ENCODE assay signal across 9 cellular contexts in genomic region chr9:124040186-124040920, GRCh38. TPM values are rescaled to one million over a fixed set of nuclear protein-coding genes. Genes with fewer than 3 reads are reported as not detected.
DNase-seq lines count a peak whose midpoint lies in the region; ATAC-seq, FAIRE-seq and TF ChIP-seq lines count a peak whose summit lies in the region.
"Had no signal": no experiment of that assay in that cellular context is flagged by ENCODE, and none has a peak within 500 bp of the region (broad histone marks: within the 10 kb centered on the region; RNA-seq: fewer than 3 reads in every experiment).

No MANE protein-coding gene starts in this region.

- no peak for TF ChIP-seq POLR2A in H1 (IDR thresholded peaks at IDR 0.05; ENCODE audit: control extremely low read depth in 1 of 2, low read depth in 2 of 2, low read length in 2 of 2)

- H4K91ac ChIP-seq in H1 (replicated peaks; ENCODE audit: insufficient read length, low read length) (no peak overlapping the region), neuronal stem cell (ENCODE audit: low read depth, low read length, poor library complexity) (no peak overlapping the region)

- no peak overlapping the region for H3K4ac ChIP-seq in H1 (replicated peaks; ENCODE audit: insufficient read length, low read depth, low read length)
- no peak overlapping the region for H3K4ac ChIP-seq in neuronal stem cell (ENCODE audit: low read length)

- H3K14ac ChIP-seq in H1 (ENCODE audit: insufficient read length) = no peak overlapping the region
- H3K14ac ChIP-seq in neuronal stem cell (ENCODE audit: low read length) = no peak overlapping the region

- ATAC-seq in GM18909 (IDR thresholded peaks at IDR 0.05; ENCODE audit: poor library complexity, unreplicated experiment) (no peak), HG03342 (IDR thresholded peaks at IDR 0.05; ENCODE audit: unreplicated experiment) (no peak)

- H2AFZ ChIP-seq in KMS-11 (ENCODE audit: low read depth) = no peak overlapping the region
- H2AFZ ChIP-seq in H1 (ENCODE audit: low read length) = no peak overlapping the region
- H2AFZ ChIP-seq in neuronal stem cell (ENCODE audit: low read length) = peak overlapping the region; percentile 66

- 48% methylated on average over 17 of the region's 21 CpGs; no CpG with 5 or more reads in 1 of the 2 experiments for WGBS in H1 (ENCODE audit: extremely low coverage in 1 of 2, insufficient coverage in 1 of 2, insufficient read length in 1 of 2, insufficient replicate concordance in 2 of 2, low coverage in 1 of 2, low lambda C conversion rate in 2 of 2, missing lambda C conversion rate in 1 of 2), 2 experiments
- WGBS in neuronal stem cell (ENCODE audit: extremely low coverage in 2 of 2, insufficient read length in 2 of 2, insufficient replicate concordance in 1 of 2), 2 donors = no CpG with 5 or more reads among the region's 21 CpGs

- H4K8ac ChIP-seq in H1 (ENCODE audit: extremely low read depth, insufficient read depth, low read length) (no peak overlapping the region), neuronal stem cell (ENCODE audit: low read depth, low read length) (no peak overlapping the region)

- H2BK120ac ChIP-seq in H1 (replicated peaks; ENCODE audit: low read depth, low read length) (no peak overlapping the region), neuronal stem cell (ENCODE audit: low read depth, low read length) (no peak overlapping the region)

- peak overlapping the region in 7 of 10 experiments; percentile 49 to 67 (median 59); a peak in 11 of 20 replicates for H3K4me3 ChIP-seq in BLaER1 treated with 17β-estradiol and CSF1 and Interleukin-3, amounts not matched to agents 10 nM and 100 nM
- no peak overlapping the region for H3K4me3 ChIP-seq in KMS-11 (IDR thresholded peaks at IDR 0.05; ENCODE audit: insufficient read depth, low read depth, low read length)
- peak overlapping the region; percentile 16 to 61 (median 32); a peak in 7 of 8 replicates for H3K4me3 ChIP-seq in H1 (ENCODE audit: extremely low read depth in 1 of 4, insufficient read depth in 2 of 4, low read depth in 3 of 4, low read length in 4 of 4)
- peak overlapping the region in 1 of 2 donors; percentile 73 for H3K4me3 ChIP-seq in neuronal stem cell (ENCODE audit: low read length in 2 of 2)

- peaks cover 0 to 23% (median 0%) of the 10 kb centered on the region in 11 experiments; a peak in 3 of 22 replicates for H4K20me1 ChIP-seq in BLaER1 treated with 17β-estradiol and CSF1 and Interleukin-3, amounts not matched to agents 10 nM and 100 nM
- no peaks in the 10 kb centered on the region for H4K20me1 ChIP-seq in KMS-11 (ENCODE audit: insufficient read depth)
- H4K20me1 ChIP-seq in H1 (replicated peaks in 1 of 2; ENCODE audit: control insufficient read depth in 1 of 2, insufficient read depth in 2 of 2, low read length in 2 of 2) = peaks cover 0 to 8% of the 10 kb centered on the region in 2 experiments

- H3K79me1 ChIP-seq in H1 (ENCODE audit: low read depth, low read length) (no peaks in the 10 kb centered on the region), neuronal stem cell (ENCODE audit: low read depth, low read length) (no peaks in the 10 kb centered on the region)

- no peak overlapping the region for H2BK20ac ChIP-seq in H1 (ENCODE audit: low read length)

- H2BK15ac ChIP-seq in H1 (ENCODE audit: low read length) (no peak overlapping the region), neuronal stem cell (ENCODE audit: low read length) (no peak overlapping the region)

- H3K27me3 ChIP-seq in BLaER1 treated with 17β-estradiol and CSF1 and Interleukin-3, amounts not matched to agents 10 nM and 100 nM = peaks cover 15 to 68% (median 21%) of the 10 kb centered on the region in 11 experiments
- H3K27me3 ChIP-seq in KMS-11 (ENCODE audit: insufficient read depth, low read depth) (peaks cover 3% of the 10 kb centered on the region; the same call in 1 of the 2 replicates), H1 (replicated peaks in 1 of 4; ENCODE audit: control insufficient read depth in 3 of 4, extremely low read depth in 1 of 4, insufficient read depth in 3 of 4, low read length in 3 of 4) (peaks cover 12 to 53% (median 42%) of the 10 kb centered on the region in 4 experiments), neuronal stem cell (ENCODE audit: control insufficient read depth in 3 of 3, insufficient read depth in 3 of 3, low read depth in 1 of 3, low read length in 3 of 3) (peaks cover 0 to 83% (median 0%) of the 10 kb centered on the region in 3 experiments)

- H3K36me3 ChIP-seq in BLaER1 treated with 17β-estradiol and CSF1 and Interleukin-3, amounts not matched to agents 10 nM and 100 nM = no peaks in the 10 kb centered on the region
- H3K36me3 ChIP-seq in KMS-11 (ENCODE audit: insufficient read depth) (no peaks in the 10 kb centered on the region), H1 (ENCODE audit: control insufficient read depth in 2 of 4, insufficient read depth in 4 of 4, low read length in 3 of 4) (no peaks in the 10 kb centered on the region), neuronal stem cell (replicated peaks in 1 of 2; ENCODE audit: control insufficient read depth in 2 of 2, insufficient read depth in 2 of 2, low read length in 2 of 2) (no peaks in the 10 kb centered on the region)

- H2BK5ac ChIP-seq in H1 (ENCODE audit: low read depth, low read length) (no peak overlapping the region), neuronal stem cell (ENCODE audit: low read length) (peak overlapping the region; percentile 20)

- no peak for TF ChIP-seq EP300 in H1 (IDR thresholded peaks at IDR 0.05; ENCODE audit: borderline replicate concordance in 1 of 2, low read depth in 2 of 2, low read length in 2 of 2)

- no peak for TF ChIP-seq CTCF in KMS-11 (conservative IDR thresholded peaks at IDR 0.05; ENCODE audit: low read depth, low read length)
- no peak for TF ChIP-seq CTCF in H1 (IDR thresholded peaks at IDR 0.05; ENCODE audit: control extremely low read depth in 1 of 3, insufficient read depth in 1 of 3, low read depth in 1 of 3, low read length in 3 of 3)

- peaks cover 17 to 46% (median 35%) of the 10 kb centered on the region in 10 experiments for H3K4me1 ChIP-seq in BLaER1 treated with 17β-estradiol and CSF1 and Interleukin-3, amounts not matched to agents 10 nM and 100 nM
- H3K4me1 ChIP-seq in KMS-11 (ENCODE audit: low read depth, poor library complexity, severe bottlenecking) (no peaks in the 10 kb centered on the region), H1 (replicated peaks in 1 of 4; ENCODE audit: control insufficient read depth in 3 of 4, insufficient read depth in 4 of 4, low read length in 3 of 4) (peaks cover 0 to 4% (median 2%) of the 10 kb centered on the region in 4 experiments; a peak in 2 of 7 replicates), neuronal stem cell (ENCODE audit: control insufficient read depth in 2 of 2, insufficient read depth in 1 of 2, low read depth in 1 of 2, low read length in 2 of 2) (peaks cover 0 to 12% of the 10 kb centered on the region in 2 donors)

- H3K9ac ChIP-seq in BLaER1 treated with 17β-estradiol and CSF1 and Interleukin-3, amounts not matched to agents 10 nM and 100 nM = peak overlapping the region in 4 of 11 experiments; percentile 61 to 75 (median 67); a peak in 7 of 22 replicates
- no peak overlapping the region for H3K9ac ChIP-seq in KMS-11
- no peak overlapping the region for H3K9ac ChIP-seq in H1 (replicated peaks in 1 of 4; ENCODE audit: extremely low read depth in 1 of 4, low read depth in 3 of 4, low read length in 3 of 4)
- peak overlapping the region; percentile 9 for H3K9ac ChIP-seq in neuronal stem cell (ENCODE audit: low read depth, low read length, poor library complexity)

- DNase-seq in H1 (ENCODE audit: low read depth in 1 of 2, low spot score in 2 of 2) = no peak
- DNase-seq in neuronal stem cell (ENCODE audit: low spot score) = no peak
- no peak for DNase-seq in effector CD8-positive, alpha-beta T cell (lab: John Stamatoyannopoulos, UW)
- no peak for DNase-seq in CD1c-positive myeloid dendritic cell (ENCODE audit: extremely low spot score)

- H3K79me2 ChIP-seq in KMS-11 (ENCODE audit: insufficient read depth, low read depth) (no peaks in the 10 kb centered on the region), H1 (ENCODE audit: control insufficient read depth in 1 of 2, insufficient read depth in 2 of 2, low read length in 2 of 2) (no peaks in the 10 kb centered on the region)

- no peak overlapping the region for H3K56ac ChIP-seq in H1 (replicated peaks; ENCODE audit: insufficient read length, low read depth, low read length)

- peak overlapping the region; percentile 88 to 99 (median 99) for H3K4me2 ChIP-seq in BLaER1 treated with 17β-estradiol and CSF1 and Interleukin-3, amounts not matched to agents 10 nM and 100 nM
- H3K4me2 ChIP-seq in KMS-11 (peak overlapping the region; percentile 43; the same call in 1 of the 2 replicates), H1 (ENCODE audit: insufficient read depth in 1 of 2, low read depth in 2 of 2, low read length in 2 of 2) (peak overlapping the region; percentile 27 to 80), neuronal stem cell (ENCODE audit: insufficient read depth, low read length, poor library complexity, severe bottlenecking) (peak overlapping the region; percentile 69)

- TF ChIP-seq RAD21 in H1 (IDR thresholded peaks at IDR 0.05 in 1 of 2, conservative IDR thresholded peaks at IDR 0.05 in 1 of 2; ENCODE audit: low read depth in 2 of 2, low read length in 2 of 2) = no peak

- no peak overlapping the region for H3K18ac ChIP-seq in H1 (ENCODE audit: extremely low read depth, low read length)
- H3K18ac ChIP-seq in neuronal stem cell (ENCODE audit: low read length) = peak overlapping the region; percentile 81

- H3K23me2 ChIP-seq in H1 (ENCODE audit: low read depth, low read length) = peaks cover 5% of the 10 kb centered on the region; the same call in 1 of the 2 replicates

- H2BK12ac ChIP-seq in H1 (ENCODE audit: low read depth, low read length) (0 out of 2 replicates have a peak overlapping the region, but pooled peaks have one; percentile 60), neuronal stem cell (ENCODE audit: low read length) (no peak overlapping the region)

- POLR2A ChIA-PET in H1 (lab: Charles Lee; ENCODE audit: partially characterized antibody) = interaction anchor here (0.8 kb wide), 1 partner anchor 10 kb away, joined by 3 read pairs; no protein-coding TSS in a partner anchor

- H3K23ac ChIP-seq in H1 (ENCODE audit: insufficient read length) (no peak overlapping the region), neuronal stem cell (ENCODE audit: low read depth, low read length, poor library complexity) (no peak overlapping the region)

- H2AK5ac ChIP-seq in H1 (ENCODE audit: low read depth, low read length) (no peak overlapping the region), neuronal stem cell (ENCODE audit: low read depth, low read length) (no peak overlapping the region)

- CTCF ChIA-PET in H1 (lab: Charles Lee; ENCODE audit: partially characterized antibody) = interaction anchor here (0.6 to 5.4 kb wide), 40 partner anchors 8 to 684 kb away, joined by 3 to 62 read pairs (median 5); partner anchors contain the start of genes CRB2 and LHX2

- no peak for FAIRE-seq in H1 (lab: Jason Lieb, UNC)

- peak overlapping the region in 1 of 11 experiments; percentile 20; a peak in 2 of 22 replicates for H3K27ac ChIP-seq in BLaER1 treated with 17β-estradiol and CSF1 and Interleukin-3, amounts not matched to agents 10 nM and 100 nM
- H3K27ac ChIP-seq in KMS-11 (no peak overlapping the region), H1 (ENCODE audit: low read depth, low read length) (no peak overlapping the region), neuronal stem cell (replicated peaks; ENCODE audit: low read length) (no peak overlapping the region)

- H3K9me3 ChIP-seq in BLaER1 treated with 17β-estradiol and CSF1 and Interleukin-3, amounts not matched to agents 10 nM and 100 nM (replicated peaks in 1 of 11) = no peaks in the 10 kb centered on the region
- no peaks in the 10 kb centered on the region for H3K9me3 ChIP-seq in H1 (ENCODE audit: insufficient read depth in 2 of 2, low read depth in 1 of 2, low read length in 1 of 2)
- H3K9me3 ChIP-seq in neuronal stem cell (replicated peaks in 1 of 2; ENCODE audit: control insufficient read depth in 2 of 2, insufficient read depth in 1 of 2, low read depth in 1 of 2, low read length in 2 of 2) = no peaks in the 10 kb centered on the region

- H4K5ac ChIP-seq in H1 (ENCODE audit: insufficient read length, low read depth, low read length) = no peak overlapping the region

RNA-seq across cellular contexts. Expression of gene LHX2, which starts 28.8 kb away (rescaled TPM):
- 0.11 and 0.17 TPM in 2 replicates for total RNA-seq in H1 (2021; fragmentation: NEBNext Ultra II Directional; extraction: Animal tissue kit (Norgen Biotek cat#: 25700))
- polyA plus RNA-seq in H1 (2011; rRNA removed) = 0.72 and 0.86 TPM in 2 replicates
- 0.66 TPM for polyA plus RNA-seq in H1 (2011; cell fraction: cytosol; rRNA removed)
- polyA plus RNA-seq in H1 (2011; cell fraction: nucleus; rRNA removed) = 0.20 TPM
- 0.31 to 0.59 TPM (median 0.37 TPM) in 3 of 4 replicates, not detected in the other for polyA plus RNA-seq in H1 (2012, experiment 1 of 2)
- polyA plus RNA-seq in H1 (2012, experiment 2 of 2) = 0.66 TPM
- 0.34 TPM for polyA plus RNA-seq in H1 (2013, experiment 1 of 2)
- polyA plus RNA-seq in H1 (2013, experiment 2 of 2) = 0.20 TPM
- 0.49 TPM in 1 of 2 replicates, not detected in the other for polyA minus RNA-seq in H1 (2011; rRNA and poly(A)+ RNA removed)
- not detected for polyA minus RNA-seq in H1 (2011; cell fraction: cytosol; rRNA and poly(A)+ RNA removed)
- polyA minus RNA-seq in H1 (2011; cell fraction: nucleus; rRNA and poly(A)+ RNA removed) = 0.50 TPM
- 373 TPM for polyA plus RNA-seq in neuronal stem cell (2013, experiment 1 of 2)
- polyA plus RNA-seq in neuronal stem cell (2013, experiment 2 of 2) = 381 TPM
- total RNA-seq: SK-MEL-5 had no signal

Comparison
In these comparisons a context has a peak if more than half of its experiments do, and no peak if none do; other contexts are left out.
1. H3K4me2 ChIP-seq: peak in every context shown above with its lines; median percentile 99 in BLaER1 treated with 17β-estradiol and CSF1 and Interleukin-3, amounts not matched to agents 10 nM and 100 nM; 69 in neuronal stem cell; 54 in H1; 43 in KMS-11.